In genomic region chr10:74322565-74322964, GRCh38 we compare ENCODE assay signal across 25 cellular contexts.
"Had no signal": no experiment of that assay in that cellular context is flagged by ENCODE, and none has a peak within 500 bp of the region (broad histone marks: within the 10 kb centered on the region; RNA-seq: fewer than 3 reads in every experiment).

No MANE protein-coding gene starts in this region.

- H3K27me3 Mint-ChIP-seq: natural killer cell treated with Interleukin-12 subunit alpha and Interleukin-12 subunit beta and Interleukin-15 and Interleukin-18, amount 100 ng/mL, for 72 hours had no signal

- H3K4me3 ChIP-seq: coronary artery, esophagus muscularis mucosa, gastroesophageal sphincter, heart left ventricle, hepatocyte, lung, neural progenitor cell, prostate gland, right atrium auricular region, sigmoid colon, thoracic aorta, tibial nerve, upper lobe of left lung had no signal

- H3K4me2 ChIP-seq: hepatocyte, neural progenitor cell had no signal

- H3K4me3 Mint-ChIP-seq: natural killer cell treated with Interleukin-12 subunit alpha and Interleukin-12 subunit beta and Interleukin-15 and Interleukin-18, amount 100 ng/mL, for 72 hours; neural progenitor cell; stimulated activated effector memory CD8-positive, alpha-beta T cell treated with anti-CD3 and anti-CD28 coated beads, Interleukin-12 subunit alpha, Interleukin-12 subunit beta, amount 100 ng/mL, for 72 hours had no signal

- H3K4me1 ChIP-seq: esophagus muscularis mucosa, gastroesophageal sphincter, heart left ventricle, neural progenitor cell, prostate gland, right atrium auricular region, tibial nerve, upper lobe of left lung had no signal

- ATAC-seq: foreskin keratinocyte; gastroesophageal sphincter; heart left ventricle; left lobe of liver; natural killer cell treated with Interleukin-12 subunit alpha and Interleukin-12 subunit beta and Interleukin-15 and Interleukin-18, amount 100 ng/mL, for 72 hours; stimulated activated effector memory CD8-positive, alpha-beta T cell treated with anti-CD3 and anti-CD28 coated beads, Interleukin-12 subunit alpha, Interleukin-12 subunit beta, amount 100 ng/mL, for 72 hours had no signal

- H3K9me3 ChIP-seq: prostate gland, sigmoid colon had no signal

- H3K36me3 ChIP-seq: esophagus muscularis mucosa, gastroesophageal sphincter, heart left ventricle, neural progenitor cell, prostate gland, right atrium auricular region, sigmoid colon, thoracic aorta, upper lobe of left lung had no signal

- FAIRE-seq: endothelial cell of umbilical vein, kidney, urothelium cell line had no signal

- H3K27me3 ChIP-seq: esophagus muscularis mucosa, foreskin keratinocyte, gastroesophageal sphincter, heart left ventricle, hepatocyte, neural progenitor cell, right atrium auricular region, sigmoid colon, tibial nerve, upper lobe of left lung had no signal

- H2AFZ ChIP-seq: hepatocyte, neural progenitor cell had no signal

- H3K27ac ChIP-seq: coronary artery, esophagus muscularis mucosa, foreskin keratinocyte, gastroesophageal sphincter, heart left ventricle, hepatocyte, neural progenitor cell, prostate gland, right atrium auricular region, sigmoid colon, thoracic aorta, tibial nerve, upper lobe of left lung had no signal

- H3K9ac ChIP-seq: neural progenitor cell had no signal

- DNase-seq: dermis blood vessel endothelial cell; effector memory CD4-positive, alpha-beta T cell; foreskin keratinocyte; heart left ventricle; kidney; sigmoid colon; stimulated activated CD4-positive, alpha-beta T cell treated with anti-CD3 and anti-CD28 coated beads, Interleukin-2, amount 100 ng/mL, for 24 hours; stimulated activated CD4-positive, alpha-beta T cell treated with anti-CD3 and anti-CD28 coated beads, Interleukin-4, amount 100 ng/mL, for 24 hours; stimulated activated naive CD4-positive, alpha-beta T cell treated with Interleukin-2 at 50 U/mL for 16 hours; upper lobe of left lung had no signal

- H3K4me1 Mint-ChIP-seq: neural progenitor cell had no signal

- H3K27ac Mint-ChIP-seq: natural killer cell treated with Interleukin-12 subunit alpha and Interleukin-12 subunit beta and Interleukin-15 and Interleukin-18, amount 100 ng/mL, for 72 hours; neural progenitor cell; stimulated activated effector memory CD8-positive, alpha-beta T cell treated with anti-CD3 and anti-CD28 coated beads, Interleukin-12 subunit alpha, Interleukin-12 subunit beta, amount 100 ng/mL, for 72 hours had no signal
